23 cellular contexts compared by ENCODE assay signal in the genomic region with DNA sequence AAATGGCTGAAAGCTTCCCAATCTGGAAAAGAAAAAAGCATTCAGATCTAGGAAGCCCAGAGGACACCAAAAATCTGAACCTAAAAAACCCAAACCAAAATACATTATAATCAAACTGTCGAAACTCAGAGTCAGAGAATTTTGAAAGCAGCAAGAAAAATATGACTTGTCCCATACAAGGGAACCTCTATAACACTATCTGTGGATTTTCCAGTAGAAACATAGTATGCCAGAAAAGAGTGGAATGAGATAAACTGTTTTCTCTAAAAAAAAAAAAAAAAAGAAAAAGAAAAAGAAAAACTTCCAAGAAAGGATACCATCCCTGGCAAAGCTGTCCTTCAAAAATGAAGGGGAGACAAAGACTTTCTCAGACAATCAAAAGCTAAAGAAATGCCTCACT.
"Had no signal": no experiment of that assay in that cellular context is flagged by ENCODE, and none has a peak within 500 bp of the region (broad histone marks: within the 10 kb centered on the region; RNA-seq: fewer than 3 reads in every experiment).

No MANE protein-coding gene starts in this region.

- H3K4me3 ChIP-seq: MG63 had no signal

- H3K27me3 ChIP-seq: MG63 had no signal

- FAIRE-seq: HTR-8/SVneo, RCC 7860 had no signal

- DNase-seq: KBM-7, MG63, NCI-H1092, NCI-H1105 treated with DMSO at 0.1 percent for 48 hours, NCI-H1417 treated with DMSO at 0.1 percent for 48 hours, NCI-H146, NCI-H1694 treated with DMSO at 0.1 percent for 48 hours, NCI-H1930, NCI-H2081, NCI-H2107, NCI-H226, NCI-H446, NCI-H510A, NCI-H524 treated with DMSO at 0.1 percent for 48 hours, NCI-H69, NCI-H774, Right ventricle myocardium superior, RPMI8226, SIG-M5, SK-N-SH had no signal

- H3K4me2 ChIP-seq: SK-N-SH had no signal

- H3K27ac ChIP-seq: HL-60 had no signal

- H3K9ac ChIP-seq: SK-N-SH had no signal

- H3K36me3 ChIP-seq: MG63 had no signal
